8 cellular contexts compared by ENCODE assay signal in the genomic region with DNA sequence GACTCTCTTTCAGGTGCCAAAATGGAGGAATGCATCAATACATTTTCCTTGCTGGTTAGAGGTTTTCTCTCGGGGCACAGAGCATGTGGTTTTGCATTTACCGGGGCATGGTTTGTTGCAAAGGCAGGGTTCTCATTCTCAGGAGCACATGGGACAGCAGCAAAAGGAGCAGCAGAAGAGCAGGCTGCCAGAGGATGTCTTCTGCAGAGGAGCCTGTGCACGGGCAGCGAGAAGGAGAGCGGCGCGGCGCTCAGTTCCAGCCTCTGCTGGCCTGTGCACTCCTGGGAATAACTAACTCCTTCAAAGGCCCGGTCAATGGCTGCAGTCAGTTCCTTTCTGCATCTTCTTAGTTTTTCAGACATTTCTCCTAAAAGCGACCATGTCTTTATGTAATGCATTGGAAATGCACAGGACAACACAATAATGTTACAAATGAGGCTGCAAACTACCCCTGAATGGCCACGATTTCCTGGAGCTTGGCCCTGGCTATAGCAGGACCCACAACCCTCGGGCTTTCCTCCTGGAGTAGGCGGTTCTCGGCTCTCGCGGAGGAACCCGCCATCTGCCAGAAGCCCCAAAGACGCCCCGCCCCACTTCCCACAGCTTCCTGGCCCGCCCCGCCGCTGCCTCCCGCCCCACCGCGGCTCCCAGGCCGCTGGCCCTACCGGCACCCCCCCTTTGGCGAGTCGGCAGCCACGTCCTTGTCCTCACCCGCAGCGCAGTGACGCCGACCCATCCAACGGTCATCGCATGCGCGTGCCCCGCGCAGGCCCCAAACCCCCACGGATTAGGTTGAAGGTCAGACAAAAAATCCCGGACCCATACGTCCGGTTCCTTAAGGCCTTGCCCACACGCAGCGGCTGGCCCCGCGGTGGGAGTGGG. TPM values are rescaled to one million over a fixed set of nuclear protein-coding genes. Genes with fewer than 3 reads are reported as not detected.
DNase-seq lines count a peak whose midpoint lies in the region; ATAC-seq, FAIRE-seq and TF ChIP-seq lines count a peak whose summit lies in the region.

A gene (minus strand): TSS at position 758 of the 882 bp plus-strand sequence. CDS start 360 bp downstream, at position 398.

- H3K4me3 Mint-ChIP-seq in central memory CD8-positive, alpha-beta T cell, result peak within 1 kb of the TSS; percentile 87

- H3K4me1 Mint-ChIP-seq in central memory CD8-positive, alpha-beta T cell, result peaks cover 19% of the 10 kb centered on the region

- H3K27me3 Mint-ChIP-seq in central memory CD8-positive, alpha-beta T cell, result no peaks in the 10 kb centered on the region

- H3K36me3 Mint-ChIP-seq in central memory CD8-positive, alpha-beta T cell (ENCODE audit: insufficient read depth), result peaks cover 29% of the 10 kb centered on the region

- H3K4me3 ChIP-seq in GM12864 (ENCODE audit: low read depth, low read length) (peak within 1 kb of the TSS; percentile 60), kidney (ENCODE audit: low read length in 2 of 2) (peak within 1 kb of the TSS; percentile 58 to 63)

- H3K36me3 ChIP-seq in kidney (ENCODE audit: control insufficient read depth in 1 of 2, insufficient read depth in 2 of 2, low read length in 2 of 2), result peaks cover 12 to 17% of the 10 kb centered on the region in 2 donors

- H3K9me3 ChIP-seq in kidney (ENCODE audit: control insufficient read depth in 1 of 2, low read length in 2 of 2), result no peaks in the 10 kb centered on the region

- no peaks in the 10 kb centered on the region for H3K9me3 Mint-ChIP-seq in central memory CD8-positive, alpha-beta T cell

- intact Hi-C loops in kidney (cut with DNase I), result no loop called here

- H3K27ac Mint-ChIP-seq in central memory CD8-positive, alpha-beta T cell (ENCODE audit: low read depth), result peak within 1 kb of the TSS; percentile 87

- no peak for TF ChIP-seq CTCF in GM12864 (IDR thresholded peaks at IDR 0.05; ENCODE audit: low read depth, low read length, missing control alignments)
- no peak for TF ChIP-seq CTCF in kidney (IDR thresholded peaks at IDR 0.05; ENCODE audit: borderline replicate concordance, extremely low read depth, insufficient read depth)

- H3K9ac ChIP-seq in kidney (ENCODE audit: low read length in 2 of 2), result peak within 1 kb of the TSS; percentile 68 to 85

- H3K4me1 ChIP-seq in kidney (ENCODE audit: control insufficient read depth in 1 of 2, insufficient read depth in 1 of 2, low read depth in 1 of 2, low read length in 2 of 2), result peaks cover 9 to 15% of the 10 kb centered on the region in 2 donors

- peak within 1 kb of the TSS; percentile 94 to 96 for H3K27ac ChIP-seq in kidney (ENCODE audit: low read depth in 2 of 2, low read length in 2 of 2)

- DNase-seq in GM12864 (ENCODE audit: low read depth) (peak; percentile 39), kidney (peak; percentile 96), NCI-H1048 (lab: John Stamatoyannopoulos, UW) (no peak), NCI-H2227 treated with DMSO at 0.1 percent for 48 hours (lab: John Stamatoyannopoulos, UW) (no peak)
- DNase-seq in activated CD4-positive, alpha-beta T cell treated with anti-CD3 and anti-CD28 coated beads for 1 hour, result peak; percentile 52
- peak; percentile 41 for DNase-seq in central memory CD8-positive, alpha-beta T cell (ENCODE audit: low spot score in 2 of 2)
- DNase-seq in stimulated activated CD4-positive, alpha-beta T cell treated with anti-CD3 and anti-CD28 coated beads, Interleukin-12 subunit alpha, Interleukin-12 subunit beta, amount 100 ng/mL, for 4 hours, result peak; percentile 78

- peak; percentile 69 for ATAC-seq in HG03521 (IDR thresholded peaks at IDR 0.05; ENCODE audit: unreplicated experiment)
- peak; percentile 80 for ATAC-seq in central memory CD8-positive, alpha-beta T cell (replicated peaks; ENCODE audit: extremely low read depth, poor library complexity, severe bottlenecking)

- FAIRE-seq in kidney (lab: Jason Lieb, UNC), result no peak

RNA-seq across cellular contexts. Expression of the gene that starts here (rescaled TPM):
- total RNA-seq in kidney, result 4.7 TPM
- 7.0 TPM for polyA plus RNA-seq in kidney (ENCODE audit: insufficient read depth, low read depth, low replicate concordance)

Comparison
In these comparisons a context has a peak if more than half of its experiments do, and no peak if none do; other contexts are left out.
1. DNase-seq: peak in GM12864 (single experiment), activated CD4-positive, alpha-beta T cell treated with anti-CD3 and anti-CD28 coated beads for 1 hour (single experiment), central memory CD8-positive, alpha-beta T cell (2 of 2), kidney (single experiment) and stimulated activated CD4-positive, alpha-beta T cell treated with anti-CD3 and anti-CD28 coated beads, Interleukin-12 subunit alpha, Interleukin-12 subunit beta, amount 100 ng/mL, for 4 hours (single experiment); none in NCI-H1048 (single experiment) and NCI-H2227 treated with DMSO at 0.1 percent for 48 hours (single experiment).